Comparison of ENCODE assay signal across 10 cellular contexts in the genomic region with DNA sequence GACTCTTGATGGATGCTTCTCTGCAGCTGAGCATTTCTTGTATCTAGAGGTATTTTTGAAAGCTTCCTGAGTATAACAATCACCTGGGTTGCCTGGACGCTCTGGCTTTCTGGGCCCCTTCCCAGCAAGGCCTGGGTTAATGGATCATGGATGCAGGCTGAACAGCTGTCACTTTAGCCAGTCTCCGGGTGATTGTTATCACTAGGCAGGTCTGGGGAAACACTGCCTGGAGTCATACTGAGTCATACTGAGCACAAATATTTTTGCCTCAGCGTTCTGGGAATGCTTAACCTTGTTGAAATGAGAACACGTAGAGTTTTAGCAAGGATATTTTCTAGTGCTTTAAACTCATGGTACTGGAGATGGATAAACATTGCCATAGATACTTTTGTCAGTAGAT.
DNase-seq lines count a peak whose midpoint lies in the region; ATAC-seq and TF ChIP-seq lines count a peak whose summit lies in the region.
"Had no signal": no experiment of that assay in that cellular context is flagged by ENCODE, and none has a peak within 500 bp of the region (broad histone marks: within the 10 kb centered on the region; RNA-seq: fewer than 3 reads in every experiment).

No MANE protein-coding gene starts in this region.

- ATAC-seq in HG03571 (IDR thresholded peaks at IDR 0.05; ENCODE audit: unreplicated experiment) (no peak), HG02678 (IDR thresholded peaks at IDR 0.05; ENCODE audit: unreplicated experiment) (no peak)

- H3K9me3 ChIP-seq in BLaER1, result no peaks in the 10 kb centered on the region

- no peak overlapping the region for H3K9ac ChIP-seq in BLaER1

- peak overlapping the region; percentile 62 for H3K4me2 ChIP-seq in BLaER1

- no peaks in the 10 kb centered on the region for H3K27me3 ChIP-seq in BLaER1

- DNase-seq in NCI-H146 (lab: John Stamatoyannopoulos, UW) (peak; percentile 26), dedifferentiated amniotic fluid mesenchymal stem cell (ENCODE audit: extremely low spot score) (peak; percentile 43), myocyte (ENCODE audit: low read depth) (peak; percentile 70), GM20000 (ENCODE audit: low spot score) (no peak), ecto neural progenitor cell (ENCODE audit: low spot score) (no peak)
- DNase-seq: activated naive CD4-positive, alpha-beta T cell; KG1 had no signal

- H3K27ac ChIP-seq in BLaER1, result peak overlapping the region; percentile 33

- peaks cover 41% of the 10 kb centered on the region for H3K4me1 ChIP-seq in BLaER1

- no peaks in the 10 kb centered on the region for H3K36me3 ChIP-seq in BLaER1

- no peak for TF ChIP-seq CTCF in GM20000 (IDR thresholded peaks at IDR 0.05; ENCODE audit: extremely low read depth, missing control alignments)

- no peak overlapping the region for H3K4me3 ChIP-seq in BLaER1

- H4K20me1 ChIP-seq in BLaER1, result no peaks in the 10 kb centered on the region

Comparison
In these comparisons a context has a peak if more than half of its experiments do, and no peak if none do; other contexts are left out.
1. DNase-seq: peak in NCI-H146 (single experiment), dedifferentiated amniotic fluid mesenchymal stem cell (single experiment) and myocyte (single experiment); none in GM20000 (single experiment) and ecto neural progenitor cell (single experiment).